8 cellular contexts compared by ENCODE assay signal in the genomic region with DNA sequence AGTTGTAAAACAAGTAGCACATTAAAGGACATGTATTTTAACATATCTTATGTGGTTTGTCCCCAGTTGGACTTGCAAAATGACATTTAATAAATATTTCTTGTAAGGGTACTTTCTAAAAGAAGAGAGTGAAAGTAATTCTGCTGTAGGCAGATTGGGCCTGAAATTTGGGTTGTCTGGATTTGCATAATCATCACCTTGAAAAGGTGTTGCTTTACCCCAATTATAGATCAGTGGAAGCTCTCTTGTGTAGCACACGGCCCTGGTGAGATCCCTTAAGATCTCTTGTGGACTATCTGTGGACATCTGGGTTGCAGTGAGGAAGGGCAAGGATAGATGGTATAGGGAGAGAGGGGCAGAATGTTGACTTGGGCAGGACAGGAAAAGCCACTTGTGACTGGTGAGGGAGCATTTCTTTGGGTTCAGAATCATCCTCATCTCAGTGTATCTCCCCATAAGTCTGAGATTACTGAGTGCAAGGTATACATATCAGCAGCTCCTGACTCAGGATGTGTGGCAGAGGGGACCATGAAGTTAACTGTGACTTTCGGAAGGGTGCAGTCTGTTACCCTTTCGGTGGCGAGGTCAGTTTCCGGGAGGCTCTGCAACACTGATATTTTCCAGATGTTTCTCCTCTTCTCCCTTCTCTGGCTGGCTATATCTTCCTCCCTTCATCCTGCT.
A peak's percentile ranks its signal among the peaks of the same experiment; 100 is the strongest.
DNase-seq lines count a peak whose midpoint lies in the region; ATAC-seq lines count a peak whose summit lies in the region.

No MANE protein-coding gene starts in this region.

- H3K36me3 Mint-ChIP-seq in T-helper 2 cell treated with Interferon-gamma antibody and Interleukin-4, amounts not matched to agents 5 μg/mL and 100 μg/mL, for 36 hours (ENCODE audit: low read depth), result peaks cover 29% of the 10 kb centered on the region

- no peaks in the 10 kb centered on the region for H3K9me3 ChIP-seq in stomach smooth muscle (ENCODE audit: control insufficient read depth in 2 of 2, low read length in 2 of 2)

- peak overlapping the region; percentile 60 for H3K4me3 Mint-ChIP-seq in T-helper 2 cell treated with Interferon-gamma antibody and Interleukin-4, amounts not matched to agents 5 μg/mL and 100 μg/mL, for 36 hours

- H3K27ac Mint-ChIP-seq in T-helper 2 cell treated with Interferon-gamma antibody and Interleukin-4, amounts not matched to agents 5 μg/mL and 100 μg/mL, for 36 hours, result peak overlapping the region; percentile 72

- peaks cover 14% of the 10 kb centered on the region for H3K4me1 ChIP-seq in stomach smooth muscle (ENCODE audit: control insufficient read depth, insufficient read depth, low read length)

- H3K36me3 ChIP-seq in stomach smooth muscle (ENCODE audit: control insufficient read depth in 2 of 2, insufficient read depth in 2 of 2, low read length in 2 of 2), result no peaks in the 10 kb centered on the region

- ATAC-seq in HG02885 (IDR thresholded peaks at IDR 0.05; ENCODE audit: poor library complexity, unreplicated experiment), result peak; percentile 61

- H3K27me3 ChIP-seq in stomach smooth muscle (ENCODE audit: control insufficient read depth in 1 of 2, insufficient read depth in 2 of 2, low read length in 2 of 2), result no peaks in the 10 kb centered on the region

- H3K27me3 Mint-ChIP-seq in T-helper 2 cell treated with Interferon-gamma antibody and Interleukin-4, amounts not matched to agents 5 μg/mL and 100 μg/mL, for 36 hours (ENCODE audit: low read depth), result no peaks in the 10 kb centered on the region

- peak overlapping the region; percentile 34 to 44 for H3K4me3 ChIP-seq in stomach smooth muscle (ENCODE audit: low read length in 2 of 2)

- DNase-seq in activated effector memory CD4-positive, alpha-beta T cell treated with anti-CD3 and anti-CD28 coated beads, Interleukin-2, amount 50 U/mL, for 16 hours, result peak; percentile 82
- no peak for DNase-seq in activated effector memory CD4-positive, alpha-beta T cell treated with Interleukin-2 at 50 U/mL for 16 hours
- no peak for DNase-seq in T-helper 2 cell treated with Interferon-gamma antibody and Interleukin-4, amounts not matched to agents 5 μg/mL and 100 μg/mL, for 36 hours (ENCODE audit: low spot score)
- DNase-seq in HK-2 (ENCODE audit: unreplicated experiment), result no peak
- no peak for DNase-seq in NCI-H510A treated with DMSO at 0.1 percent for 48 hours (lab: John Stamatoyannopoulos, UW)
- no peak for DNase-seq in NCI-H2171 treated with DMSO at 0.1 percent for 48 hours (lab: John Stamatoyannopoulos, UW)

- H3K4me1 Mint-ChIP-seq in T-helper 2 cell treated with Interferon-gamma antibody and Interleukin-4, amounts not matched to agents 5 μg/mL and 100 μg/mL, for 36 hours (ENCODE audit: low read depth), result peaks cover 69% of the 10 kb centered on the region

- no peaks in the 10 kb centered on the region for H3K9me3 Mint-ChIP-seq in T-helper 2 cell treated with Interferon-gamma antibody and Interleukin-4, amounts not matched to agents 5 μg/mL and 100 μg/mL, for 36 hours

- H3K9ac ChIP-seq in stomach smooth muscle (ENCODE audit: low read length in 2 of 2), result peak overlapping the region in 1 of 2 donors; percentile 22

- H3K27ac ChIP-seq in stomach smooth muscle (ENCODE audit: low read length), result peak overlapping the region; percentile 26
